Comparison of ENCODE assay signal across 17 cellular contexts in the genomic region with DNA sequence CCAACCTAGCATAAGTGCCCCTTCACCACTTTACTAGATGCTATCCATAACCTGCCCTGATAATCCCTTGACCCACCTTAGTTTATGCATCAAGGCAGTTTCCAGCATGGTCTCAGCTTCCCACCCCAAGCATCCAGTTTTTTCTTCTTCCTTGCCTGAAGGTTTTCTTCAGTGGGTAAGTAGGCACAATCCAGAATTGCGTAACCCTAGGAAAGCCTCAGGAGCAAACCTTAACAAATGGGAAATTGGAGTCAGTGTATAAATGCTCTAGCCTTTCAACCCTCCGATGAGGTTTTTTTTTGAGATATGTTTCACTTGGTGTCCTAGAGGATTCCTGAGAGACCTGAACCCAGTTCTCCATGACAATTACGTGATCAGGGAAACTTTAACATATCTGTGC.
DNase-seq lines count a peak whose midpoint lies in the region; ATAC-seq, FAIRE-seq and TF ChIP-seq lines count a peak whose summit lies in the region.
"Had no signal": no experiment of that assay in that cellular context is flagged by ENCODE, and none has a peak within 500 bp of the region (broad histone marks: within the 10 kb centered on the region; RNA-seq: fewer than 3 reads in every experiment).

No MANE protein-coding gene starts in this region.

- BruUV-seq in HepG2 (replicated peaks; lab: Mats Ljungman, UMichigan) = no TSS peak

- TF ChIP-seq EP300 in HepG2 (IDR thresholded peaks at IDR 0.05; ENCODE audit: low read depth in 2 of 2, low read length in 2 of 2) (no peak), HepG2 (CRISPR knock-in tag; IDR thresholded peaks at IDR 0.05; ENCODE audit: borderline replicate concordance) (no peak)

- H3K36me3 ChIP-seq in HepG2 (replicated peaks in 1 of 2; ENCODE audit: control insufficient read depth in 1 of 2, insufficient read depth in 2 of 2, low read length in 2 of 2) (no peaks in the 10 kb centered on the region), right lobe of liver (no peaks in the 10 kb centered on the region), mesendoderm (ENCODE audit: control insufficient read depth, insufficient read depth, low read length) (no peaks in the 10 kb centered on the region)
- H3K36me3 ChIP-seq: BLaER1 treated with 17β-estradiol and CSF1 and Interleukin-3, amounts not matched to agents 10 nM and 100 nM had no signal

- H3K4me2 ChIP-seq in HepG2 (ENCODE audit: low read depth, low read length) = no peak overlapping the region
- H3K4me2 ChIP-seq in mesendoderm (ENCODE audit: low read length) = no peak overlapping the region
- H3K4me2 ChIP-seq: BLaER1 treated with 17β-estradiol and CSF1 and Interleukin-3, amounts not matched to agents 10 nM and 100 nM had no signal

- H3K56ac ChIP-seq in mesendoderm (ENCODE audit: low read length) = no peak overlapping the region

- no peaks in the 10 kb centered on the region for H3K4me1 ChIP-seq in HepG2 (ENCODE audit: insufficient read depth, low read length)
- H3K4me1 ChIP-seq in right lobe of liver = no peaks in the 10 kb centered on the region
- no peaks in the 10 kb centered on the region for H3K4me1 ChIP-seq in mesendoderm (ENCODE audit: control insufficient read depth, low read depth, low read length)
- H3K4me1 ChIP-seq: BLaER1 treated with 17β-estradiol and CSF1 and Interleukin-3, amounts not matched to agents 10 nM and 100 nM had no signal

- in situ Hi-C loops in HepG2 (cut with HindIII; ENCODE audit: extremely low pct_ligation_motif_present, low pct_unique_long_range_greater_than_20kb) = no loop called here

- DNase-seq in HepG2 (ENCODE audit: low spot score) (no peak), right lobe of liver (no peak), amniotic epithelial cell (ENCODE audit: low read depth) (peak; percentile 10), fibroblast of pulmonary artery (ENCODE audit: low read depth) (peak; percentile 11), mesendoderm (no peak), inferior parietal cortex (ENCODE audit: extremely low spot score) (no peak), NCI-H774 (lab: John Stamatoyannopoulos, UW) (no peak)
- DNase-seq: 8988T; Calu3; CD8-positive, alpha-beta T cell; DMS79 treated with DMSO at 0.1 percent for 48 hours; GF-D8; GOT3; H9 had no signal

- no peak overlapping the region for H3K4me3 ChIP-seq in HepG2 (replicated peaks in 1 of 3; ENCODE audit: insufficient read depth in 1 of 3, low read depth in 2 of 3, low read length in 3 of 3)
- no peak overlapping the region for H3K4me3 ChIP-seq in right lobe of liver
- no peak overlapping the region for H3K4me3 ChIP-seq in fibroblast of pulmonary artery (replicated peaks; ENCODE audit: low read depth, low read length)
- H3K4me3 ChIP-seq in mesendoderm (ENCODE audit: low read length) = no peak overlapping the region
- H3K4me3 ChIP-seq: BLaER1 treated with 17β-estradiol and CSF1 and Interleukin-3, amounts not matched to agents 10 nM and 100 nM; GM12878 had no signal

- TF ChIP-seq CTCF in HepG2 (CRISPR knock-in tag; IDR thresholded peaks at IDR 0.05) (no peak), right lobe of liver (IDR thresholded peaks at IDR 0.05) (no peak), fibroblast of pulmonary artery (IDR thresholded peaks at IDR 0.05; ENCODE audit: low read length, missing control alignments) (no peak)

- no peak for TF ChIP-seq RAD21 in HepG2 (CRISPR knock-in tag; IDR thresholded peaks at IDR 0.05)

- CTCF ChIA-PET in HepG2 (lab: Yijun Ruan, JAX; ENCODE audit: low intra/inter-chr PET ratio, low total read pairs) = no interaction called here

- POLR2A ChIA-PET in HepG2 (lab: Yijun Ruan, JAX) = no interaction called here

- H3K18ac ChIP-seq in mesendoderm (ENCODE audit: low read length) = no peak overlapping the region

- no peak for ATAC-seq in HepG2
- no peak for ATAC-seq in right lobe of liver
- ATAC-seq: CD8-positive, alpha-beta T cell; GM12878 had no signal

- H2AFZ ChIP-seq in HepG2 (ENCODE audit: low read length) = no peak overlapping the region

- FAIRE-seq in HepG2 (lab: Jason Lieb, UNC) = no peak
- FAIRE-seq: GM12878, HTR-8/SVneo had no signal

- H3K79me1 ChIP-seq in mesendoderm (ENCODE audit: low read length) = no peaks in the 10 kb centered on the region

- no peak overlapping the region for H3K4ac ChIP-seq in mesendoderm (ENCODE audit: low read depth, low read length)

- H4K8ac ChIP-seq in mesendoderm (ENCODE audit: low read depth, low read length) = no peak overlapping the region

- H2AK5ac ChIP-seq in mesendoderm (ENCODE audit: low read length) = no peak overlapping the region

- 30% methylated on average over 3 of the region's 3 CpGs for WGBS in HepG2 (ENCODE audit: low lambda C conversion rate)
- WGBS in right lobe of liver (ENCODE audit: insufficient coverage, low coverage, low lambda C conversion rate, missing lambda C conversion rate) = 69% methylated on average over 3 of the region's 3 CpGs
- no CpG with 5 or more reads among the region's 3 CpGs for WGBS in mesendoderm (ENCODE audit: extremely low coverage, insufficient coverage, low lambda C conversion rate)

- H3K79me2 ChIP-seq in HepG2 (ENCODE audit: insufficient read depth, low read length) = no peaks in the 10 kb centered on the region
- H3K79me2 ChIP-seq in mesendoderm (ENCODE audit: control insufficient read depth, insufficient read depth, low read length) = no peaks in the 10 kb centered on the region

- no peak overlapping the region for H2BK15ac ChIP-seq in mesendoderm (replicated peaks; ENCODE audit: low read depth)

- H3K9me3 ChIP-seq in HepG2 (ENCODE audit: low read length) = peaks cover 76% of the 10 kb centered on the region
- no peaks in the 10 kb centered on the region for H3K9me3 ChIP-seq in right lobe of liver

- H4K20me1 ChIP-seq in HepG2 (ENCODE audit: insufficient read depth, low read length) = no peaks in the 10 kb centered on the region
- H4K20me1 ChIP-seq: BLaER1 treated with 17β-estradiol and CSF1 and Interleukin-3, amounts not matched to agents 10 nM and 100 nM had no signal

- no peak overlapping the region for H2BK120ac ChIP-seq in mesendoderm (ENCODE audit: low read depth, low read length)

- H3K23ac ChIP-seq in mesendoderm (ENCODE audit: low read length) = no peak overlapping the region

- H3K27me3 ChIP-seq in HepG2 (ENCODE audit: control insufficient read depth in 1 of 2, insufficient read depth in 2 of 2, low read length in 2 of 2) (no peaks in the 10 kb centered on the region), right lobe of liver (no peaks in the 10 kb centered on the region), mesendoderm (ENCODE audit: insufficient read depth, low read length, poor library complexity) (no peaks in the 10 kb centered on the region)
- H3K27me3 ChIP-seq: BLaER1 treated with 17β-estradiol and CSF1 and Interleukin-3, amounts not matched to agents 10 nM and 100 nM had no signal

- intact Hi-C loops in HepG2 (cut with micrococcal nuclease; ENCODE audit: unreplicated experiment) = no loop called here
- intact Hi-C loops in right lobe of liver (cut with DNase I) = no loop called here

- no peak overlapping the region for H2BK5ac ChIP-seq in mesendoderm (ENCODE audit: low read length)

- H3K9ac ChIP-seq in HepG2 (ENCODE audit: insufficient read depth, low read depth, low read length) (no peak overlapping the region), mesendoderm (ENCODE audit: low read length) (no peak overlapping the region)
- H3K9ac ChIP-seq: BLaER1 treated with 17β-estradiol and CSF1 and Interleukin-3, amounts not matched to agents 10 nM and 100 nM had no signal

- no peak overlapping the region for H4K5ac ChIP-seq in mesendoderm (ENCODE audit: low read length)

- TF ChIP-seq POLR2A in HepG2 (IDR thresholded peaks at IDR 0.05; ENCODE audit: insufficient read depth in 1 of 2, low read depth in 2 of 2, low read length in 2 of 2) (no peak), right lobe of liver (IDR thresholded peaks at IDR 0.05) (no peak)

- H3K27ac ChIP-seq in HepG2 (ENCODE audit: extremely low read length, insufficient read depth, low read length) (no peak overlapping the region), right lobe of liver (no peak overlapping the region), mesendoderm (ENCODE audit: low read depth, low read length) (no peak overlapping the region)
- H3K27ac ChIP-seq: BLaER1 treated with 17β-estradiol and CSF1 and Interleukin-3, amounts not matched to agents 10 nM and 100 nM had no signal

TF ChIP-seq in HepG2, 621 proteins besides CTCF, POLR2A, EP300 and RAD21:
- TF ChIP-seq JUND (CRISPR knock-in tag; IDR thresholded peaks at IDR 0.05) (no peak), CC2D1A (CRISPR knock-in tag; IDR thresholded peaks at IDR 0.05) (no peak), CEBPB (IDR thresholded peaks at IDR 0.05; ENCODE audit: borderline replicate concordance, low read depth, low read length) (peak; percentile 68; the same call in 1 of the 2 replicates), ZNF484 (CRISPR knock-in tag; IDR thresholded peaks at IDR 0.05; ENCODE audit: borderline replicate concordance, low read depth) (no peak)

Comparison
In these comparisons a context has a peak if more than half of its experiments do, and no peak if none do; other contexts are left out.
1. DNase-seq: peak in amniotic epithelial cell (single experiment) and fibroblast of pulmonary artery (single experiment); none in HepG2 (single experiment), right lobe of liver (0 of 3), mesendoderm (single experiment), inferior parietal cortex (single experiment) and NCI-H774 (single experiment).